21 cellular contexts compared by ENCODE assay signal in genomic region chr11:33622231-33622630, GRCh38.
A peak's percentile ranks its signal among the peaks of the same experiment; 100 is the strongest.
DNase-seq lines count a peak whose midpoint lies in the region; ATAC-seq and TF ChIP-seq lines count a peak whose summit lies in the region.
"Had no signal": no experiment of that assay in that cellular context is flagged by ENCODE, and none has a peak within 500 bp of the region (broad histone marks: within the 10 kb centered on the region; RNA-seq: fewer than 3 reads in every experiment).

No MANE protein-coding gene starts in this region.

- no peak for TF ChIP-seq POLR2A in heart left ventricle (IDR thresholded peaks at IDR 0.05)

- peak overlapping the region in 1 of 12 donors; percentile 2 for H3K27ac ChIP-seq in heart left ventricle
- no peak overlapping the region for H3K27ac ChIP-seq in aorta (ENCODE audit: low read depth in 1 of 2, low read length in 2 of 2)
- H3K27ac ChIP-seq: lower lobe of right lung, prostate gland, upper lobe of right lung had no signal

- 49 to 64% (median 60%) methylated on average over 7 of the region's 7 CpGs for WGBS in heart left ventricle, 4 donors
- WGBS in aorta, 2 donors, result 27 to 37% methylated on average over 7 of the region's 7 CpGs

- no peaks in the 10 kb centered on the region for H3K9me3 ChIP-seq in heart left ventricle
- H3K9me3 ChIP-seq in aorta (ENCODE audit: control insufficient read depth, low read length), result no peaks in the 10 kb centered on the region
- H3K9me3 ChIP-seq: lower lobe of right lung, prostate gland, upper lobe of right lung had no signal

- peaks cover 0 to 5% (median 0%) of the 10 kb centered on the region in 12 donors for H3K4me1 ChIP-seq in heart left ventricle
- H3K4me1 ChIP-seq in aorta (ENCODE audit: control insufficient read depth in 1 of 2, insufficient read depth in 2 of 2, low read length in 2 of 2), result no peaks in the 10 kb centered on the region
- H3K4me1 ChIP-seq: lower lobe of right lung, prostate gland, upper lobe of right lung had no signal

- TF ChIP-seq CTCF in heart left ventricle (IDR thresholded peaks at IDR 0.05), result no peak
- TF ChIP-seq CTCF in omental fat pad (IDR thresholded peaks at IDR 0.05), result no peak

- H3K27me3 ChIP-seq in heart left ventricle (no peaks in the 10 kb centered on the region), aorta (ENCODE audit: control insufficient read depth in 1 of 2, insufficient read depth in 2 of 2, low read length in 1 of 2) (no peaks in the 10 kb centered on the region)
- H3K27me3 ChIP-seq: upper lobe of right lung had no signal

- peak; percentile 48 to 68 (median 60) for ATAC-seq in heart left ventricle
- peak; percentile 60 for ATAC-seq in aorta (ENCODE audit: low FRiP score)
- ATAC-seq in GM19452 (IDR thresholded peaks at IDR 0.05; ENCODE audit: unreplicated experiment), result no peak
- no peak for ATAC-seq in omental fat pad (ENCODE audit: low FRiP score)
- ATAC-seq: CD8-positive, alpha-beta T cell; lower lobe of right lung; naive thymus-derived CD8-positive, alpha-beta T cell; stimulated activated naive CD8-positive, alpha-beta T cell treated with anti-CD3 and anti-CD28 coated beads, Interleukin-15, Interleukin-2, amounts not matched to agents 100 U/mL and 50 U/mL, for 24 hours; upper lobe of right lung had no signal

- DNase-seq in heart left ventricle (peak in 3 of 5 donors; percentile 19 to 27 (median 24)), cardiac septum (ENCODE audit: low spot score) (no peak), astrocyte of the hippocampus (ENCODE audit: low read depth, low spot score) (peak; percentile 81), hepatic stellate cell (ENCODE audit: low spot score) (peak; percentile 28), aorta (no peak), NCI-H2029 (lab: John Stamatoyannopoulos, UW) (no peak), omental fat pad (ENCODE audit: low spot score) (no peak)
- DNase-seq: activated CD4-positive, CD25-positive, alpha-beta regulatory T cell; activated CD8-positive, alpha-beta memory T cell treated with anti-CD3 and anti-CD28 coated beads for 24 hours; CD8-positive, alpha-beta T cell; DMS79; lower lobe of right lung; naive thymus-derived CD8-positive, alpha-beta T cell; NCI-H2107; NCI-H524 treated with DMSO at 0.1 percent for 48 hours; SHP77; stimulated activated naive CD8-positive, alpha-beta T cell treated with anti-CD3 and anti-CD28 coated beads, Interleukin-15, Interleukin-2, amounts not matched to agents 100 U/mL and 50 U/mL, for 24 hours; T-helper 2 cell; upper lobe of right lung had no signal

- H3K36me3 ChIP-seq in heart left ventricle, result no peaks in the 10 kb centered on the region
- no peaks in the 10 kb centered on the region for H3K36me3 ChIP-seq in aorta (ENCODE audit: control insufficient read depth in 1 of 2, insufficient read depth in 2 of 2, low read length in 1 of 2)
- H3K36me3 ChIP-seq: lower lobe of right lung, prostate gland, upper lobe of right lung had no signal

- intact Hi-C loops in heart left ventricle (cut with DNase I) (no loop called here), cardiac septum (cut with DNase I) (no loop called here), aorta (cut with DNase I) (no loop called here)

- no peak overlapping the region for H3K4me3 ChIP-seq in heart left ventricle
- H3K4me3 ChIP-seq in aorta (ENCODE audit: low read length in 2 of 2), result no peak overlapping the region
- H3K4me3 ChIP-seq: lower lobe of right lung, prostate gland, upper lobe of right lung had no signal

Comparison
In these comparisons a context has a peak if more than half of its experiments do, and no peak if none do; other contexts are left out.
1. DNase-seq: peak in heart left ventricle (3 of 5), astrocyte of the hippocampus (single experiment) and hepatic stellate cell (single experiment); none in cardiac septum (single experiment), aorta (0 of 2), NCI-H2029 (single experiment) and omental fat pad (single experiment).
2. ATAC-seq: peak in heart left ventricle (4 of 4) and aorta (single experiment); none in GM19452 (single experiment) and omental fat pad (single experiment).